ENCODE assay signal across 24 cellular contexts in the genomic region with DNA sequence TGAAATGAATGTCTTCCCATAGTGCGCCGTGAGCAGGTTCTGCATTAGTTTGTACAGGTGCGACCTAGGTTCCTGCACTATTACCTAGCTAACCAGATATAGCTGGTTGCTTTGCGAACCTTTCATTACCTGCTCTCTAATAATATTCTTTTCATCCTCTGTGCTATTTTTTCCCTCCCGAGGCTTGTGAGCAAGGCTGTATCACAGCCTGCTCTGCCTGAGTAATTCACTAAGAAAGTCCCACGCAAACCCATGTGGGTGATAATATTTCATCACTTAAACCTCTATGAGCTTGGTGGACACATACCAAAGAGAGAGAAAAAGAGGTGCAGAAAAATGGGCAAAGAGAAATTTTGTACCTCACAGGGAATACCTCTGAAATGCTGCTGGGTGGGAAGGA. TPM values are rescaled to one million over a fixed set of nuclear protein-coding genes. Genes with fewer than 3 reads are reported as not detected.
DNase-seq lines count a peak whose midpoint lies in the region; ATAC-seq and TF ChIP-seq lines count a peak whose summit lies in the region.
"Had no signal": no experiment of that assay in that cellular context is flagged by ENCODE, and none has a peak within 500 bp of the region (broad histone marks: within the 10 kb centered on the region; RNA-seq: fewer than 3 reads in every experiment).

No MANE protein-coding gene starts in this region.

- no peaks in the 10 kb centered on the region for H3K36me3 ChIP-seq in hepatocyte (replicated peaks; ENCODE audit: insufficient read depth, low read depth)
- H3K36me3 ChIP-seq in smooth muscle cell (ENCODE audit: low read depth), result peaks cover 3% of the 10 kb centered on the region

- H3K79me2 ChIP-seq in hepatocyte (peaks cover 22% of the 10 kb centered on the region), smooth muscle cell (ENCODE audit: low read depth) (peaks cover 91% of the 10 kb centered on the region)

- DNase-seq in LHCN-M2 (ENCODE audit: low read depth) (peak; percentile 28), hepatocyte (ENCODE audit: low spot score) (no peak), smooth muscle cell (lab: John Stamatoyannopoulos, UW; ENCODE audit: unreplicated experiment) (no peak), lower leg skin (ENCODE audit: low spot score in 2 of 2) (no peak), DMS 273 (lab: John Stamatoyannopoulos, UW; ENCODE audit: unreplicated experiment) (no peak), foreskin melanocyte (no peak)
- DNase-seq: activated CD4-positive, CD25-positive, alpha-beta regulatory T cell treated with anti-CD3 and anti-CD28 coated beads, Interleukin-2, amount 50 U/mL, for 72 hours; activated CD8-positive, alpha-beta T cell treated with anti-CD3 and anti-CD28 coated beads, Interleukin-2, amount 10 ng/mL, durations not matched to agents 7 days and 5 days; CD4-positive, CD25-positive, alpha-beta regulatory T cell; DMS153; erythroblast; naive thymus-derived CD8-positive, alpha-beta T cell; NCI-H1048; NCI-H2029; NCI-H226; NCI-H82; OCI-M1; posterior cingulate gyrus; Right ventricle myocardium superior; stimulated activated CD4-positive, alpha-beta T cell treated with anti-CD3 and anti-CD28 coated beads, Interleukin-2, amount 100 ng/mL, for 24 hours; stimulated activated naive B cell treated with anti-CD40 and anti-IgM and Interleukin-4, amounts not matched to agents 10 μg/mL and 1 μg/mL and 100 μg/mL, for 72 hours had no signal

- peaks cover 0 to 3% (median 0%) of the 10 kb centered on the region in 5 experiments for H3K9me3 Mint-ChIP-seq in brain
- H3K9me3 Mint-ChIP-seq: memory B cell; naive thymus-derived CD8-positive, alpha-beta T cell; stimulated activated naive B cell treated with anti-CD40 and anti-IgM and Interleukin-4, amounts not matched to agents 10 μg/mL and 1 μg/mL and 100 μg/mL, for 72 hours had no signal

- H3K36me3 Mint-ChIP-seq in brain, result no peaks in the 10 kb centered on the region
- H3K36me3 Mint-ChIP-seq: CD4-positive, CD25-positive, alpha-beta regulatory T cell; memory B cell; naive thymus-derived CD8-positive, alpha-beta T cell; stimulated activated naive B cell treated with anti-CD40 and anti-IgM and Interleukin-4, amounts not matched to agents 10 μg/mL and 1 μg/mL and 100 μg/mL, for 72 hours had no signal

- H2AFZ ChIP-seq in hepatocyte, result no peak overlapping the region
- H2AFZ ChIP-seq in smooth muscle cell (ENCODE audit: low read depth), result no peak overlapping the region

- H3K4me3 ChIP-seq in hepatocyte (no peak overlapping the region), smooth muscle cell (peak overlapping the region; percentile 55), lower leg skin (ENCODE audit: low read depth, poor library complexity, severe bottlenecking) (no peak overlapping the region)

- no peak for TF ChIP-seq POLR2A in lower leg skin (IDR thresholded peaks at IDR 0.05)

- H3K9me2 ChIP-seq in hepatocyte (replicated peaks; ENCODE audit: insufficient read depth), result no peaks in the 10 kb centered on the region

- peak overlapping the region in 3 of 5 experiments; percentile 1 to 98 (median 92) for H3K27ac Mint-ChIP-seq in brain
- H3K27ac Mint-ChIP-seq: activated CD8-positive, alpha-beta T cell treated with anti-CD3 and anti-CD28 coated beads, Interleukin-2, amount 10 ng/mL, durations not matched to agents 7 days and 5 days; CD4-positive, CD25-positive, alpha-beta regulatory T cell; memory B cell; naive thymus-derived CD8-positive, alpha-beta T cell; stimulated activated naive B cell treated with anti-CD40 and anti-IgM and Interleukin-4, amounts not matched to agents 10 μg/mL and 1 μg/mL and 100 μg/mL, for 72 hours had no signal

- H3K27me3 ChIP-seq in hepatocyte (peaks cover 16% of the 10 kb centered on the region), smooth muscle cell (ENCODE audit: low read depth) (no peaks in the 10 kb centered on the region)

- WGBS in hepatocyte (ENCODE audit: low lambda C conversion rate, missing lambda C conversion rate), result 89% methylated on average over 6 of the region's 6 CpGs
- WGBS in smooth muscle cell (ENCODE audit: low lambda C conversion rate), result 74% methylated on average over 6 of the region's 6 CpGs
- WGBS in lower leg skin, 2 donors, result 91 to 92% methylated on average over 6 of the region's 6 CpGs

- H3K4me2 ChIP-seq in hepatocyte, result peak overlapping the region; percentile 70
- peak overlapping the region; percentile 89 for H3K4me2 ChIP-seq in smooth muscle cell

- no peak overlapping the region for H3K27ac ChIP-seq in hepatocyte
- peak overlapping the region; percentile 94 for H3K27ac ChIP-seq in smooth muscle cell (ENCODE audit: low read depth)

- peak overlapping the region; percentile 85 for H3K9ac ChIP-seq in smooth muscle cell (ENCODE audit: low read depth)

- no peak for TF ChIP-seq CTCF in brain (conservative IDR thresholded peaks at IDR 0.05)
- TF ChIP-seq CTCF in hepatocyte (IDR thresholded peaks at IDR 0.05; ENCODE audit: poor library complexity), result no peak
- TF ChIP-seq CTCF in smooth muscle cell (IDR thresholded peaks at IDR 0.05; ENCODE audit: borderline replicate concordance, insufficient read depth, poor library complexity, severe bottlenecking), result no peak
- TF ChIP-seq CTCF in lower leg skin (IDR thresholded peaks at IDR 0.05), result no peak

- peaks cover 28% of the 10 kb centered on the region for H3F3A ChIP-seq in smooth muscle cell (ENCODE audit: low read depth)

- H3K9me3 ChIP-seq in hepatocyte (ENCODE audit: low read depth), result no peaks in the 10 kb centered on the region
- no peaks in the 10 kb centered on the region for H3K9me3 ChIP-seq in smooth muscle cell (replicated peaks; ENCODE audit: low read depth)

- H4K20me1 ChIP-seq in hepatocyte (ENCODE audit: insufficient read depth, poor library complexity, severe bottlenecking), result no peaks in the 10 kb centered on the region
- peaks cover 99% of the 10 kb centered on the region for H4K20me1 ChIP-seq in smooth muscle cell (ENCODE audit: low read depth)

- H3K4me3 Mint-ChIP-seq in brain, result peak overlapping the region; percentile 29 to 83 (median 76)
- H3K4me3 Mint-ChIP-seq: activated CD8-positive, alpha-beta T cell treated with anti-CD3 and anti-CD28 coated beads, Interleukin-2, amount 10 ng/mL, durations not matched to agents 7 days and 5 days; CD4-positive, CD25-positive, alpha-beta regulatory T cell; memory B cell; naive thymus-derived CD8-positive, alpha-beta T cell; stimulated activated naive B cell treated with anti-CD40 and anti-IgM and Interleukin-4, amounts not matched to agents 10 μg/mL and 1 μg/mL and 100 μg/mL, for 72 hours had no signal

- H3K4me1 ChIP-seq in hepatocyte (ENCODE audit: insufficient read depth) (peaks cover 21% of the 10 kb centered on the region), smooth muscle cell (ENCODE audit: low read depth) (peaks cover 18% of the 10 kb centered on the region)

- intact Hi-C loops in lower leg skin (cut with DNase I; ENCODE audit: low total_unique reads), result no loop called here

- H3K27me3 Mint-ChIP-seq in brain, result peaks cover 17% of the 10 kb centered on the region

- ATAC-seq in HG03039 (IDR thresholded peaks at IDR 0.05; ENCODE audit: unreplicated experiment), result no peak
- ATAC-seq: activated CD8-positive, alpha-beta T cell treated with anti-CD3 and anti-CD28 coated beads, Interleukin-2, amount 10 ng/mL, durations not matched to agents 7 days and 5 days; naive thymus-derived CD8-positive, alpha-beta T cell; stimulated activated naive B cell treated with anti-CD40 and anti-IgM and Interleukin-4, amounts not matched to agents 10 μg/mL and 1 μg/mL and 100 μg/mL, for 72 hours had no signal

- peaks cover 46% of the 10 kb centered on the region for H3K4me1 Mint-ChIP-seq in brain
- H3K4me1 Mint-ChIP-seq: CD4-positive, CD25-positive, alpha-beta regulatory T cell had no signal

RNA-seq across cellular contexts. Expression of gene INHBA, which starts 8.4 kb away (rescaled TPM):
- total RNA-seq in LHCN-M2 (2014; rRNA removed) (3.0 and 3.6 TPM in 2 replicates), hepatocyte (8.2 and 10.8 TPM in 2 replicates), smooth muscle cell (257 and 290 TPM in 2 replicates), lower leg skin (1 to 10 TPM; 1.1 to 6.3 (median 1.7) TPM)
- 37.6 TPM for polyA plus RNA-seq in LHCN-M2 (2012)
- polyA plus RNA-seq in brain (ENCODE audit: insufficient read depth, low read depth, low replicate concordance) (0.17 TPM), hepatocyte (7.0 and 9.4 TPM in 2 replicates), smooth muscle cell (297 and 326 TPM in 2 replicates)
- total RNA-seq: activated CD8-positive, alpha-beta T cell treated with anti-CD3 and anti-CD28 coated beads, Interleukin-2, amount 10 ng/mL, durations not matched to agents 7 days and 5 days; CD4-positive, CD25-positive, alpha-beta regulatory T cell; naive thymus-derived CD8-positive, alpha-beta T cell had no signal
- polyA plus RNA-seq: CD4-positive, CD25-positive, alpha-beta regulatory T cell; naive thymus-derived CD8-positive, alpha-beta T cell had no signal

Comparison
In these comparisons a context has a peak if more than half of its experiments do, and no peak if none do; other contexts are left out.
1. RNA of gene INHBA, which starts 8.4 kb away (total RNA-seq): 257 to 290 TPM in smooth muscle cell; 8.2 to 10.8 TPM in hepatocyte, 3.0 to 3.6 TPM in LHCN-M2 and 1.1 to 6.3 TPM in lower leg skin; every median in the first group is over 10 times any median in the second.